25 cellular contexts compared by ENCODE assay signal in genomic region chr16:6749714-6750113, GRCh38.
"Had no signal": no experiment of that assay in that cellular context is flagged by ENCODE, and none has a peak within 500 bp of the region (broad histone marks: within the 10 kb centered on the region; RNA-seq: fewer than 3 reads in every experiment).

No MANE protein-coding gene starts in this region.

- H3K27ac ChIP-seq: left ventricle myocardium inferior, ovary, right atrium auricular region, right lobe of liver, skin epidermis, stomach, testis, thyroid gland, transverse colon, upper lobe of left lung, vagina had no signal

- H3K4me1 ChIP-seq: left ventricle myocardium inferior, right atrium auricular region, right lobe of liver, stomach, testis, thyroid gland, transverse colon, upper lobe of left lung, vagina had no signal

- H3K4me1 Mint-ChIP-seq: mesothelial cell of epicardium, naive B cell had no signal

- H3K36me3 ChIP-seq: left ventricle myocardium inferior, ovary, right atrium auricular region, right lobe of liver, stomach, thyroid gland, transverse colon, upper lobe of left lung, vagina had no signal

- H3K9me3 ChIP-seq: ovary, right lobe of liver, testis, thyroid gland, transverse colon, upper lobe of left lung, vagina had no signal

- ATAC-seq: natural killer cell; stimulated activated naive B cell treated with anti-CD40 and anti-IgM and Interleukin-4, amounts not matched to agents 10 μg/mL and 1 μg/mL and 100 μg/mL, for 72 hours; stimulated activated naive CD8-positive, alpha-beta T cell treated with anti-CD3 and anti-CD28 coated beads, Interleukin-15, Interleukin-2, amounts not matched to agents 100 U/mL and 50 U/mL, for 24 hours had no signal

- H3K27me3 ChIP-seq: ovary, right atrium auricular region, right lobe of liver, stomach, testis, thyroid gland, transverse colon, upper lobe of left lung, vagina had no signal

- H3K36me3 Mint-ChIP-seq: mesothelial cell of epicardium; naive B cell; natural killer cell; stimulated activated naive B cell treated with anti-CD40 and anti-IgM and Interleukin-4, amounts not matched to agents 10 μg/mL and 1 μg/mL and 100 μg/mL, for 72 hours had no signal

- DNase-seq: hypothalamus; islet precursor cell; left ventricle myocardium inferior; mesendoderm; naive B cell; natural killer cell; ovary; right lobe of liver; stimulated activated CD4-positive, alpha-beta T cell treated with anti-CD3 and anti-CD28 coated beads, Interleukin-12 subunit alpha, Interleukin-12 subunit beta, amount 100 ng/mL, for 4 hours; stimulated activated CD4-positive, alpha-beta T cell treated with anti-CD3 and anti-CD28 coated beads, Interleukin-15, amount 100 ng/mL, for 24 hours; stimulated activated CD4-positive, alpha-beta T cell treated with anti-CD3 and anti-CD28 coated beads, Interleukin-2, amount 100 ng/mL, for 24 hours; stimulated activated CD4-positive, alpha-beta T cell treated with anti-CD3 and anti-CD28 coated beads, Interleukin-4, amount 100 ng/mL, for 1 hour; stimulated activated naive B cell treated with anti-CD40 and anti-IgM and Interleukin-4, amounts not matched to agents 10 μg/mL and 1 μg/mL and 100 μg/mL, for 72 hours; stimulated activated naive CD8-positive, alpha-beta T cell treated with anti-CD3 and anti-CD28 coated beads, Interleukin-15, Interleukin-2, amounts not matched to agents 100 U/mL and 50 U/mL, for 24 hours; stomach; testis; thyroid gland; transverse colon; upper lobe of left lung had no signal

- H3K27me3 Mint-ChIP-seq: naive B cell; stimulated activated naive B cell treated with anti-CD40 and anti-IgM and Interleukin-4, amounts not matched to agents 10 μg/mL and 1 μg/mL and 100 μg/mL, for 72 hours had no signal

- H3K27ac Mint-ChIP-seq: mesothelial cell of epicardium; naive B cell; natural killer cell; progenitor cell of endocrine pancreas; stimulated activated naive B cell treated with anti-CD40 and anti-IgM and Interleukin-4, amounts not matched to agents 10 μg/mL and 1 μg/mL and 100 μg/mL, for 72 hours had no signal

- H3K4me3 ChIP-seq: left ventricle myocardium inferior, lung, ovary, right atrium auricular region, right lobe of liver, skin epidermis, stomach, testis, thyroid gland, transverse colon, upper lobe of left lung, vagina had no signal

- H3K4me3 Mint-ChIP-seq: mesothelial cell of epicardium; naive B cell; natural killer cell; stimulated activated naive B cell treated with anti-CD40 and anti-IgM and Interleukin-4, amounts not matched to agents 10 μg/mL and 1 μg/mL and 100 μg/mL, for 72 hours had no signal
